Comparison of ENCODE assay signal across 9 cellular contexts in the genomic region with DNA sequence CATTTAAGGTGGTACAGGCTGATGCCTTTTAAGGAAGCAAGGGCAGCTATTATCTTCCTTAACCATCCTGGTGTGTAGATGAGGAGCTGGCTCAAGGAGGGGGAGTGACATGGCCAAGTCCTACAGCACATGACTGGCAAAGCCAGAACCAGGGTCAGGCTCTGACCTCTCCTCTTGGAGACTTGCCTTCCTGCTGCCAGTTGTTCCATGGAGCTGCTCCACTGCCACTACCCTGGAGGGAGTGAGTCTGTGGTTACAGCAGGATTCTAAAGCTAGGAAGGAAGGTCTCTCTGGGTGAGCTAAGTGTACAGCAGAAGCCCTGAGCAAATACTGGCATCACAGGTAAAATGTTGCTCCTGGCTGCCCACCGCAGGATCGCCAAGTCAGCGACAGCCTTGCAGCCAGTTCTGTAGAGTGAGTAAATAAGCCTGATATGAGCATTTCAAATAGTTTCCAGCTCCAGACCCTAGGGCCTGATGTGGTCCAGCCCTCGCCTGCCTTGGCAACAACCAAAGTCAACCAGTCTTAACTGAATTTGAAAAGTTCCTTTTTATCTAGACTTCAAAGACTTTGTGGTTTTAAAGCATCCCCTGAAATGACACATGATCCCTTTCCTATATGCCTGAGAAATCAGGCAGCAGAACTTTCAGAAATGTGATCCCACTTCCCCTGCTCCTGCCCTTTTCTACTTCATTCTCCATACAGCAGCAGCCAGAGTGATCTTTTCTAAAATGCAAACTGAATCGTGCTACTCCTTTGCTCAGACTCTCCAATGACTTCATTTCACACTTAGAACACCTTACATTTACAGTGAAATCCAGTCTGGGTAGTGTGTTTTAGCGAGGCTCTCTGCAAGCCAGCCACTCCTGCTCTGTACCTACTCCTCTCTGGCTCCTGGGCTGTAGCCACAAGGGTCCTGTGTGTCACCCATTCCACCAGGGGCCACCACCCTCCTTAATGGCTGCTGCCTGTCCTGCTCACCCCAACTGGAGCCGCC.
DNase-seq lines count a peak whose midpoint lies in the region; ATAC-seq and TF ChIP-seq lines count a peak whose summit lies in the region.
"Had no signal": no experiment of that assay in that cellular context is flagged by ENCODE, and none has a peak within 500 bp of the region (broad histone marks: within the 10 kb centered on the region; RNA-seq: fewer than 3 reads in every experiment).

No MANE protein-coding gene starts in this region.

- peaks cover 14% of the 10 kb centered on the region for H3K36me3 Mint-ChIP-seq in activated naive CD8-positive, alpha-beta T cell treated with anti-CD3 and anti-CD28 coated beads, Interleukin-2, amount 10 ng/mL, durations not matched to agents 7 days and 5 days
- H3K36me3 Mint-ChIP-seq in mesothelial cell of epicardium, result peaks cover under 1% of the 10 kb centered on the region
- H3K36me3 Mint-ChIP-seq in glutamatergic neuron (ENCODE audit: unreplicated experiment), result peaks cover 6% of the 10 kb centered on the region

- intact Hi-C loops in lower lobe of right lung (cut with DNase I), result no loop called here

- no peaks in the 10 kb centered on the region for H3K79me2 ChIP-seq in Loucy (ENCODE audit: insufficient read depth, low read length)

- no peaks in the 10 kb centered on the region for H3K9me3 Mint-ChIP-seq in activated naive CD8-positive, alpha-beta T cell treated with anti-CD3 and anti-CD28 coated beads, Interleukin-2, amount 10 ng/mL, durations not matched to agents 7 days and 5 days
- H3K9me3 Mint-ChIP-seq in mesothelial cell of epicardium (no peaks in the 10 kb centered on the region), glutamatergic neuron (ENCODE audit: unreplicated experiment) (peaks cover 2% of the 10 kb centered on the region)

- peak; percentile 54 for ATAC-seq in activated naive CD8-positive, alpha-beta T cell treated with anti-CD3 and anti-CD28 coated beads, Interleukin-2, amount 10 ng/mL, durations not matched to agents 7 days and 5 days (ENCODE audit: low read depth)
- no peak for ATAC-seq in lower lobe of right lung

- H3F3A ChIP-seq in Loucy (ENCODE audit: low read depth), result no peaks in the 10 kb centered on the region

- peak; percentile 28 for TF ChIP-seq CTCF in Loucy (conservative IDR thresholded peaks at IDR 0.05; ENCODE audit: low read length)
- TF ChIP-seq CTCF in mesothelial cell of epicardium (IDR thresholded peaks at IDR 0.05; ENCODE audit: unreplicated experiment), result no peak
- no peak for TF ChIP-seq CTCF in lower lobe of right lung (IDR thresholded peaks at IDR 0.05)
- TF ChIP-seq CTCF in glutamatergic neuron (IDR thresholded peaks at IDR 0.05; ENCODE audit: partially characterized antibody, unreplicated experiment), result no peak

- no peak overlapping the region for H3K9ac ChIP-seq in Loucy (ENCODE audit: low read depth, low read length, poor library complexity, severe bottlenecking)

- H3K9me3 ChIP-seq in Loucy (ENCODE audit: insufficient read depth, low read depth, low read length), result no peaks in the 10 kb centered on the region
- H3K9me3 ChIP-seq in lower lobe of right lung, result no peaks in the 10 kb centered on the region

- no peak overlapping the region for H2AFZ ChIP-seq in Loucy (ENCODE audit: low read length)

- peak overlapping the region; percentile 15 for H3K4me2 ChIP-seq in Loucy (ENCODE audit: low read depth, low read length, poor library complexity, severe bottlenecking)

- H3K4me1 Mint-ChIP-seq in activated naive CD8-positive, alpha-beta T cell treated with anti-CD3 and anti-CD28 coated beads, Interleukin-2, amount 10 ng/mL, durations not matched to agents 7 days and 5 days, result peaks cover 17% of the 10 kb centered on the region
- H3K4me1 Mint-ChIP-seq in mesothelial cell of epicardium (peaks cover 32% of the 10 kb centered on the region), glutamatergic neuron (ENCODE audit: low read depth, unreplicated experiment) (no peaks in the 10 kb centered on the region)

- H3K36me3 ChIP-seq in Loucy (ENCODE audit: insufficient read depth, low read length) (peaks cover 17% of the 10 kb centered on the region; the same call in 1 of the 2 replicates), lower lobe of right lung (peaks cover 6% of the 10 kb centered on the region)

- H3K27ac ChIP-seq in lower lobe of right lung, result no peak overlapping the region

- H3K9me2 ChIP-seq in Loucy (replicated peaks; ENCODE audit: low read depth, low read length), result no peaks in the 10 kb centered on the region

- H3K27ac Mint-ChIP-seq in activated naive CD8-positive, alpha-beta T cell treated with anti-CD3 and anti-CD28 coated beads, Interleukin-2, amount 10 ng/mL, durations not matched to agents 7 days and 5 days, result peak overlapping the region; percentile 58
- H3K27ac Mint-ChIP-seq in mesothelial cell of epicardium (peak overlapping the region; percentile 11), glutamatergic neuron (ENCODE audit: unreplicated experiment) (no peak overlapping the region)

- H4K20me1 ChIP-seq in Loucy (ENCODE audit: insufficient read depth, low read length, poor library complexity, severe bottlenecking), result no peaks in the 10 kb centered on the region

- H3K4me3 Mint-ChIP-seq in activated naive CD8-positive, alpha-beta T cell treated with anti-CD3 and anti-CD28 coated beads, Interleukin-2, amount 10 ng/mL, durations not matched to agents 7 days and 5 days, result peak overlapping the region; percentile 20
- H3K4me3 Mint-ChIP-seq in mesothelial cell of epicardium, result no peak overlapping the region
- no peak overlapping the region for H3K4me3 Mint-ChIP-seq in glutamatergic neuron (ENCODE audit: unreplicated experiment)

- POLR2A ChIA-PET in activated naive CD8-positive, alpha-beta T cell treated with anti-CD3 and anti-CD28 coated beads, Interleukin-2, amount 10 ng/mL, durations not matched to agents 7 days and 5 days (lab: Charles Lee), result no interaction called here

- no peaks in the 10 kb centered on the region for H3K27me3 Mint-ChIP-seq in activated naive CD8-positive, alpha-beta T cell treated with anti-CD3 and anti-CD28 coated beads, Interleukin-2, amount 10 ng/mL, durations not matched to agents 7 days and 5 days
- H3K27me3 Mint-ChIP-seq in mesothelial cell of epicardium (ENCODE audit: low read depth) (no peaks in the 10 kb centered on the region), glutamatergic neuron (ENCODE audit: unreplicated experiment) (peaks cover 5% of the 10 kb centered on the region)

- DNase-seq in DMS 273 (lab: John Stamatoyannopoulos, UW; ENCODE audit: unreplicated experiment), result peak; percentile 52
- DNase-seq in activated naive CD8-positive, alpha-beta T cell treated with anti-CD3 and anti-CD28 coated beads, Interleukin-2, amount 10 ng/mL, durations not matched to agents 7 days and 5 days, result no peak
- DNase-seq in mesothelial cell of epicardium (ENCODE audit: low spot score in 2 of 2, unreplicated experiment in 2 of 2), result no peak
- DNase-seq in lower lobe of right lung, result no peak
- DNase-seq in medulla oblongata (ENCODE audit: extremely low spot score), result no peak
- DNase-seq in glutamatergic neuron, result no peak
- DNase-seq in NCI-H2029 treated with DMSO at 0.1 percent for 48 hours (lab: John Stamatoyannopoulos, UW), result no peak
- DNase-seq: T1000 had no signal

- H3K4me3 ChIP-seq in Loucy (ENCODE audit: low read length, poor library complexity, severe bottlenecking), result no peak overlapping the region
- no peak overlapping the region for H3K4me3 ChIP-seq in lower lobe of right lung

- no peaks in the 10 kb centered on the region for H3K27me3 ChIP-seq in Loucy (ENCODE audit: insufficient read depth, low read length, poor library complexity, severe bottlenecking)
- H3K27me3 ChIP-seq in lower lobe of right lung (ENCODE audit: low read depth), result no peaks in the 10 kb centered on the region

- H3K4me1 ChIP-seq in Loucy (ENCODE audit: insufficient read depth, low read length, poor library complexity, severe bottlenecking) (peaks cover 26% of the 10 kb centered on the region), lower lobe of right lung (peaks cover 10% of the 10 kb centered on the region)
